12 cellular contexts compared by ENCODE assay signal in the genomic region with DNA sequence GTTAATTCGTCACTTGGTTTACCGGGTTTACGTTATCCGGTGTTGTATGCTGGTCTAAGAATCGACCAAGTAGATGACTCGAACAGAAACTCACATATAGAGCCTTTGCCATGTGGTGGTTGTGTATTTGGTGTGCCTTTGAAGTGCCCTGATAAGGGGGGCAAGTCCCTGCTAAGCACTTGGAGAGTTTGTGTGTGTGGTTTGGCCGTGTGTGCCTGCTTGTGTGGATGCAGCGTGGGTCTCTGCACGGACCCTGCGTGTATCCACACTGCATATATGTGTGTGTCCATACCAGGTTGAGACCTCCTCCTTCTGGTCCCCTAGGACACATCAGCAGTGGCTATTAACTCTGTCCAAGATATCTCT. TPM values are rescaled to one million over a fixed set of nuclear protein-coding genes. Genes with fewer than 3 reads are reported as not detected.
DNase-seq lines count a peak whose midpoint lies in the region; ATAC-seq and TF ChIP-seq lines count a peak whose summit lies in the region.
"Had no signal": no experiment of that assay in that cellular context is flagged by ENCODE, and none has a peak within 500 bp of the region (broad histone marks: within the 10 kb centered on the region; RNA-seq: fewer than 3 reads in every experiment).

No MANE protein-coding gene starts in this region.

- H3K9ac ChIP-seq in ES-I3 (ENCODE audit: low read depth, low read length) (peak overlapping the region; percentile 59; the same call in 1 of the 2 replicates), endodermal cell (ENCODE audit: extremely low read depth, low read length, poor library complexity, severe bottlenecking) (no peak overlapping the region)

- ATAC-seq in psoas muscle, result no peak
- ATAC-seq: activated naive CD8-positive, alpha-beta T cell treated with anti-CD3 and anti-CD28 coated beads, Interleukin-2, amount 50 U/mL, for 24 hours; right lobe of liver had no signal

- H3K9me3 ChIP-seq in ES-I3 (ENCODE audit: control insufficient read depth, insufficient read depth, low read length) (no peaks in the 10 kb centered on the region), endodermal cell (ENCODE audit: control insufficient read depth, low read length) (no peaks in the 10 kb centered on the region), psoas muscle (no peaks in the 10 kb centered on the region)
- H3K9me3 ChIP-seq: right lobe of liver had no signal

- H3K4me1 ChIP-seq in ES-I3 (ENCODE audit: insufficient read depth, low read length), result peaks cover 21% of the 10 kb centered on the region; the same call in 1 of the 2 replicates
- H3K4me1 ChIP-seq in endodermal cell (ENCODE audit: control insufficient read depth, insufficient read depth, low read length), result peaks cover 4% of the 10 kb centered on the region
- peaks cover 11% of the 10 kb centered on the region for H3K4me1 ChIP-seq in psoas muscle

- no peaks in the 10 kb centered on the region for H3K9me3 Mint-ChIP-seq in endodermal cell
- H3K9me3 Mint-ChIP-seq in activated naive CD4-positive, alpha-beta T cell treated with anti-CD3 and anti-CD28 coated beads, Interleukin-2, amount 10 ng/mL, durations not matched to agents 7 days and 5 days, result no peaks in the 10 kb centered on the region
- H3K9me3 Mint-ChIP-seq: activated naive CD8-positive, alpha-beta T cell treated with anti-CD3 and anti-CD28 coated beads, Interleukin-2, amount 50 U/mL, for 24 hours; dendritic cell treated with granulocyte-macrophage colony-stimulating factor and Interleukin-4, amounts not matched to agents 40 ng/mL and 50 ng/mL, for 4 days had no signal

- H3K4me3 ChIP-seq in endodermal cell (ENCODE audit: low read length) (no peak overlapping the region), psoas muscle (peak overlapping the region; percentile 73)

- no peak overlapping the region for H3K27ac ChIP-seq in endodermal cell (ENCODE audit: low read depth, low read length)
- no peak overlapping the region for H3K27ac ChIP-seq in psoas muscle
- H3K27ac ChIP-seq: right lobe of liver had no signal

- intact Hi-C loops in psoas muscle (cut with DNase I), result no loop called here

- no peaks in the 10 kb centered on the region for H3K36me3 Mint-ChIP-seq in endodermal cell (ENCODE audit: low read depth)
- H3K36me3 Mint-ChIP-seq in activated naive CD4-positive, alpha-beta T cell treated with anti-CD3 and anti-CD28 coated beads, Interleukin-2, amount 10 ng/mL, durations not matched to agents 7 days and 5 days, result peaks cover 2% of the 10 kb centered on the region

- no peak overlapping the region for H3K27ac Mint-ChIP-seq in endodermal cell
- no peak overlapping the region for H3K27ac Mint-ChIP-seq in activated naive CD4-positive, alpha-beta T cell treated with anti-CD3 and anti-CD28 coated beads, Interleukin-2, amount 10 ng/mL, durations not matched to agents 7 days and 5 days
- H3K27ac Mint-ChIP-seq: activated naive CD8-positive, alpha-beta T cell treated with anti-CD3 and anti-CD28 coated beads, Interleukin-2, amount 50 U/mL, for 24 hours; dendritic cell treated with granulocyte-macrophage colony-stimulating factor and Interleukin-4, amounts not matched to agents 40 ng/mL and 50 ng/mL, for 4 days had no signal

- DNase-seq in NCI-H69 (lab: John Stamatoyannopoulos, UW), result peak; percentile 77
- DNase-seq in endodermal cell, result peak; percentile 51
- DNase-seq in psoas muscle, result no peak
- DNase-seq in SK-N-DZ (ENCODE audit: low spot score), result no peak
- DNase-seq in NAMALWA (ENCODE audit: low spot score), result no peak
- DNase-seq in activated naive CD4-positive, alpha-beta T cell treated with anti-CD3 and anti-CD28 coated beads, Interleukin-2, amount 10 ng/mL, durations not matched to agents 7 days and 5 days, result no peak
- DNase-seq: activated naive CD8-positive, alpha-beta T cell treated with anti-CD3 and anti-CD28 coated beads, Interleukin-2, amount 50 U/mL, for 24 hours; GF-D8; NCI-H1694; right lobe of liver had no signal

- no peak overlapping the region for H3K4me3 Mint-ChIP-seq in endodermal cell
- H3K4me3 Mint-ChIP-seq in activated naive CD4-positive, alpha-beta T cell treated with anti-CD3 and anti-CD28 coated beads, Interleukin-2, amount 10 ng/mL, durations not matched to agents 7 days and 5 days, result no peak overlapping the region
- H3K4me3 Mint-ChIP-seq: activated naive CD8-positive, alpha-beta T cell treated with anti-CD3 and anti-CD28 coated beads, Interleukin-2, amount 50 U/mL, for 24 hours; dendritic cell treated with granulocyte-macrophage colony-stimulating factor and Interleukin-4, amounts not matched to agents 40 ng/mL and 50 ng/mL, for 4 days had no signal

- peaks cover 21% of the 10 kb centered on the region for H3K4me1 Mint-ChIP-seq in endodermal cell
- H3K4me1 Mint-ChIP-seq in activated naive CD4-positive, alpha-beta T cell treated with anti-CD3 and anti-CD28 coated beads, Interleukin-2, amount 10 ng/mL, durations not matched to agents 7 days and 5 days, result peaks cover 7% of the 10 kb centered on the region

- H3K27me3 Mint-ChIP-seq in endodermal cell (ENCODE audit: insufficient read depth), result peaks cover 89% of the 10 kb centered on the region
- peaks cover 76% of the 10 kb centered on the region for H3K27me3 Mint-ChIP-seq in activated naive CD4-positive, alpha-beta T cell treated with anti-CD3 and anti-CD28 coated beads, Interleukin-2, amount 10 ng/mL, durations not matched to agents 7 days and 5 days

- H3K36me3 ChIP-seq in ES-I3 (ENCODE audit: insufficient read depth, low read length) (no peaks in the 10 kb centered on the region), endodermal cell (ENCODE audit: control insufficient read depth, insufficient read depth, low read length) (no peaks in the 10 kb centered on the region), psoas muscle (ENCODE audit: insufficient read depth in 1 of 2, low read depth in 1 of 2) (no peaks in the 10 kb centered on the region)
- H3K36me3 ChIP-seq: right lobe of liver had no signal

- peaks cover 76% of the 10 kb centered on the region for H3K27me3 ChIP-seq in endodermal cell (ENCODE audit: control insufficient read depth, insufficient read depth, low read length, poor library complexity, severe bottlenecking)
- H3K27me3 ChIP-seq in psoas muscle (ENCODE audit: insufficient read depth in 3 of 3, low read length in 2 of 3), result peaks cover 0 to 79% (median 34%) of the 10 kb centered on the region in 3 donors
- H3K27me3 ChIP-seq: right lobe of liver had no signal

- 56 to 68% methylated on average over 6 to 10 of the region's 10 CpGs for WGBS in endodermal cell (ENCODE audit: insufficient coverage in 1 of 2, insufficient read length in 1 of 2), 2 experiments
- 16 to 25% (median 21%) methylated on average over 10 of the region's 10 CpGs for WGBS in psoas muscle, 3 donors

- TF ChIP-seq CTCF in endodermal cell (conservative IDR thresholded peaks at IDR 0.05) (no peak), psoas muscle (IDR thresholded peaks at IDR 0.05) (no peak)

- CTCF ChIA-PET in activated naive CD4-positive, alpha-beta T cell treated with anti-CD3 and anti-CD28 coated beads, Interleukin-2, amount 10 ng/mL, durations not matched to agents 7 days and 5 days (lab: Charles Lee), result interaction anchor here (0.6 kb wide), 1 partner anchor 701 kb away, joined by 3 read pairs; no protein-coding TSS in a partner anchor

RNA-seq across cellular contexts. Expression of gene CELF4, which starts 2.4 kb away (rescaled TPM):
- total RNA-seq in endodermal cell (1 to 10 TPM; 5.7 to 6.7 TPM), psoas muscle (under 1 TPM in 2 of 4 donors, not detected in 2; 0.17 to 0.28 TPM)
- 3.2 TPM for polyA plus RNA-seq in endodermal cell (2013, experiment 1 of 2)
- polyA plus RNA-seq in endodermal cell (2013, experiment 2 of 2), result 3.6 TPM
- polyA plus RNA-seq in psoas muscle, result under 1 TPM in 2 of 3 donors, not detected in 1; 0.17 TPM
- 5.3 and 5.7 TPM in 2 replicates for polyA plus RNA-seq in SK-N-DZ (2014; cell fraction: cytosol; rRNA removed)
- 10.5 and 13.6 TPM in 2 replicates for polyA plus RNA-seq in SK-N-DZ (2014; cell fraction: nucleus; rRNA removed)

Comparison
In these comparisons a context has a peak if more than half of its experiments do, and no peak if none do; other contexts are left out.
1. DNase-seq: peak in NCI-H69 (single experiment) and endodermal cell (single experiment); none in psoas muscle (0 of 2), SK-N-DZ (single experiment), NAMALWA (single experiment) and activated naive CD4-positive, alpha-beta T cell treated with anti-CD3 and anti-CD28 coated beads, Interleukin-2, amount 10 ng/mL, durations not matched to agents 7 days and 5 days (single experiment).
2. RNA of gene CELF4, which starts 2.4 kb away (total RNA-seq): 5.7 to 6.7 TPM in endodermal cell; 0.17 to 0.28 TPM in psoas muscle; every median in the first group is over 4 times any median in the second.